In genomic region chr15:30992465-30992864, GRCh38 we compare ENCODE assay signal across 8 cellular contexts. TPM values are rescaled to one million over a fixed set of nuclear protein-coding genes. Genes with fewer than 3 reads are reported as not detected.
DNase-seq lines count a peak whose midpoint lies in the region; ATAC-seq and TF ChIP-seq lines count a peak whose summit lies in the region.

No MANE protein-coding gene starts in this region.

- peaks cover 0 to 7% (median 1%) of the 10 kb centered on the region in 8 donors for H3K9me3 Mint-ChIP-seq in CD4-positive, alpha-beta memory T cell
- no peaks in the 10 kb centered on the region for H3K9me3 Mint-ChIP-seq in dendritic cell treated with granulocyte-macrophage colony-stimulating factor and Interleukin-4, amounts not matched to agents 40 ng/mL and 50 ng/mL, for 4 days

- H3K4me2 ChIP-seq in Loucy (ENCODE audit: low read depth, low read length, poor library complexity, severe bottlenecking): peak overlapping the region; percentile 90
- no peak overlapping the region for H3K4me2 ChIP-seq in neural cell (ENCODE audit: low read length)

- ATAC-seq in HG02588 (IDR thresholded peaks at IDR 0.05; ENCODE audit: unreplicated experiment) (no peak), HG02610 (IDR thresholded peaks at IDR 0.05; ENCODE audit: unreplicated experiment) (no peak)

- TF ChIP-seq EP300 in neural cell (conservative IDR thresholded peaks at IDR 0.05; ENCODE audit: poor library complexity, severe bottlenecking): no peak

- TF ChIP-seq CTCF in Loucy (conservative IDR thresholded peaks at IDR 0.05; ENCODE audit: low read length) (no peak), neural cell (IDR thresholded peaks at IDR 0.05; ENCODE audit: poor library complexity, severe bottlenecking) (no peak)

- TF ChIP-seq RAD21 in neural cell (conservative IDR thresholded peaks at IDR 0.05): no peak

- H3K27me3 ChIP-seq in CD4-positive, alpha-beta memory T cell (ENCODE audit: insufficient read depth, low read length): no peaks in the 10 kb centered on the region
- H3K27me3 ChIP-seq in Loucy (ENCODE audit: insufficient read depth, low read length, poor library complexity, severe bottlenecking): no peaks in the 10 kb centered on the region
- H3K27me3 ChIP-seq in neural cell (ENCODE audit: insufficient read depth, low read depth, low read length): peaks cover 9% of the 10 kb centered on the region

- no peaks in the 10 kb centered on the region for H3K9me3 ChIP-seq in CD4-positive, alpha-beta memory T cell (ENCODE audit: control insufficient read depth in 1 of 2, low read length in 2 of 2)
- H3K9me3 ChIP-seq in Loucy (ENCODE audit: insufficient read depth, low read depth, low read length) (no peaks in the 10 kb centered on the region), neural cell (ENCODE audit: low read length) (no peaks in the 10 kb centered on the region)

- H4K20me1 ChIP-seq in Loucy (ENCODE audit: insufficient read depth, low read length, poor library complexity, severe bottlenecking) (peaks cover 16% of the 10 kb centered on the region), neural cell (ENCODE audit: insufficient read depth) (no peaks in the 10 kb centered on the region)

- H3K9ac ChIP-seq in Loucy (ENCODE audit: low read depth, low read length, poor library complexity, severe bottlenecking): peak overlapping the region; percentile 90
- H3K9ac ChIP-seq in neural cell (ENCODE audit: low read length): no peak overlapping the region

- H3K27ac Mint-ChIP-seq in CD4-positive, alpha-beta memory T cell: peak overlapping the region in 5 of 7 donors; percentile 62 to 86 (median 74)
- H3K27ac Mint-ChIP-seq in dendritic cell treated with granulocyte-macrophage colony-stimulating factor and Interleukin-4, amounts not matched to agents 40 ng/mL and 50 ng/mL, for 4 days: peak overlapping the region; percentile 99

- no peaks in the 10 kb centered on the region for H3K36me3 ChIP-seq in CD4-positive, alpha-beta memory T cell (ENCODE audit: insufficient read depth, low read length)
- no peaks in the 10 kb centered on the region for H3K36me3 ChIP-seq in Loucy (ENCODE audit: insufficient read depth, low read length)
- no peaks in the 10 kb centered on the region for H3K36me3 ChIP-seq in neural cell (ENCODE audit: insufficient read depth, low read length)

- H3K79me2 ChIP-seq in Loucy (ENCODE audit: insufficient read depth, low read length): peaks cover 36% of the 10 kb centered on the region
- H3K79me2 ChIP-seq in neural cell (replicated peaks; ENCODE audit: insufficient read depth, low read length): peaks cover 14% of the 10 kb centered on the region

- POLR2A ChIA-PET in CD4-positive, alpha-beta memory T cell (lab: Charles Lee; ENCODE audit: partially characterized antibody): interaction anchor here (0.7 to 1.9 kb wide), 3 partner anchors 10 to 368 kb away, joined by 3 to 7 read pairs (median 3); no protein-coding TSS in a partner anchor

- H3K9me2 ChIP-seq in Loucy (replicated peaks; ENCODE audit: low read depth, low read length): no peaks in the 10 kb centered on the region
- H3K9me2 ChIP-seq in neural cell (ENCODE audit: insufficient read depth, low read length): no peaks in the 10 kb centered on the region

- H3K27me3 Mint-ChIP-seq in CD4-positive, alpha-beta memory T cell: no peaks in the 10 kb centered on the region
- peaks cover 1% of the 10 kb centered on the region for H3K27me3 Mint-ChIP-seq in dendritic cell treated with granulocyte-macrophage colony-stimulating factor and Interleukin-4, amounts not matched to agents 40 ng/mL and 50 ng/mL, for 4 days

- peak overlapping the region; percentile 76 for H3K27ac ChIP-seq in CD4-positive, alpha-beta memory T cell (ENCODE audit: low read depth, low read length)
- H3K27ac ChIP-seq in neural cell (ENCODE audit: low read length): no peak overlapping the region

- no peak overlapping the region for H3K4me3 ChIP-seq in CD4-positive, alpha-beta memory T cell (ENCODE audit: low read length in 2 of 2)
- peak overlapping the region; percentile 86 for H3K4me3 ChIP-seq in Loucy (ENCODE audit: low read length, poor library complexity, severe bottlenecking)
- H3K4me3 ChIP-seq in neural cell (ENCODE audit: low read length): peak overlapping the region; percentile 84

- CTCF ChIA-PET in CD4-positive, alpha-beta memory T cell (lab: Charles Lee; ENCODE audit: partially characterized antibody): interaction anchor here (2.6 kb wide), 1 partner anchor 497 kb away, joined by 10 read pairs; no protein-coding TSS in a partner anchor

- no peaks in the 10 kb centered on the region for H3F3A ChIP-seq in Loucy (ENCODE audit: low read depth)
- no peaks in the 10 kb centered on the region for H3F3A ChIP-seq in neural cell (ENCODE audit: insufficient read depth, low read length, poor library complexity, severe bottlenecking)

- intact Hi-C loops in CD4-positive, alpha-beta memory T cell (cut with micrococcal nuclease): loop anchor here (5.0 to 10.0 kb wide), 5 partner anchors 132 to 880 kb away; partner anchors contain the start of genes KLF13 and OTUD7A
- intact Hi-C loops in dendritic cell treated with granulocyte-macrophage colony-stimulating factor and Interleukin-4, amounts not matched to agents 40 ng/mL and 50 ng/mL, for 4 days (cut with micrococcal nuclease): loop anchor here (5.0 kb wide), 2 partner anchors 35 to 90 kb away; no protein-coding TSS in a partner anchor

- H3K4me1 Mint-ChIP-seq in CD4-positive, alpha-beta memory T cell: peaks cover 17 to 25% (median 23%) of the 10 kb centered on the region in 4 donors
- H3K4me1 Mint-ChIP-seq in dendritic cell treated with granulocyte-macrophage colony-stimulating factor and Interleukin-4, amounts not matched to agents 40 ng/mL and 50 ng/mL, for 4 days (ENCODE audit: low read depth): peaks cover 20% of the 10 kb centered on the region

- H3K4me3 Mint-ChIP-seq in CD4-positive, alpha-beta memory T cell: peak overlapping the region; percentile 76 to 87 (median 80)
- H3K4me3 Mint-ChIP-seq in dendritic cell treated with granulocyte-macrophage colony-stimulating factor and Interleukin-4, amounts not matched to agents 40 ng/mL and 50 ng/mL, for 4 days: no peak overlapping the region

- H3K4me1 ChIP-seq in CD4-positive, alpha-beta memory T cell (ENCODE audit: insufficient read depth, low read length): peaks cover 30% of the 10 kb centered on the region
- peaks cover 53% of the 10 kb centered on the region for H3K4me1 ChIP-seq in Loucy (ENCODE audit: insufficient read depth, low read length, poor library complexity, severe bottlenecking)

- H2AFZ ChIP-seq in Loucy (ENCODE audit: low read length) (peak overlapping the region; percentile 89; the same call in 1 of the 2 replicates), neural cell (ENCODE audit: low read depth, low read length) (no peak overlapping the region)

- DNase-seq in CD4-positive, alpha-beta memory T cell: no peak
- DNase-seq in GOT3 (lab: John Stamatoyannopoulos, UW) (no peak), NOMO-1 treated with DMSO at 0.1 percent for 48 hours (lab: John Stamatoyannopoulos, UW; ENCODE audit: unreplicated experiment) (no peak)

- peaks cover 0 to 13% of the 10 kb centered on the region in 2 donors for H3K36me3 Mint-ChIP-seq in CD4-positive, alpha-beta memory T cell
- peaks cover 38% of the 10 kb centered on the region for H3K36me3 Mint-ChIP-seq in dendritic cell treated with granulocyte-macrophage colony-stimulating factor and Interleukin-4, amounts not matched to agents 40 ng/mL and 50 ng/mL, for 4 days (ENCODE audit: low read depth)

TF ChIP-seq in neural cell, 6 proteins besides CTCF, POLR2A, EP300 and RAD21:
- no peak for TF ChIP-seq POLR2AphosphoS5 (IDR thresholded peaks at IDR 0.05)
- no peak for TF ChIP-seq MXI1 (conservative IDR thresholded peaks at IDR 0.05; ENCODE audit: poor library complexity, severe bottlenecking)
- TF ChIP-seq TAF1 (IDR thresholded peaks at IDR 0.05; ENCODE audit: low read depth): no peak
- no peak for TF ChIP-seq EZH2 (IDR thresholded peaks at IDR 0.05; ENCODE audit: borderline replicate concordance, insufficient read depth, low read length, poor library complexity, severe bottlenecking)
- TF ChIP-seq, protein P1, sequence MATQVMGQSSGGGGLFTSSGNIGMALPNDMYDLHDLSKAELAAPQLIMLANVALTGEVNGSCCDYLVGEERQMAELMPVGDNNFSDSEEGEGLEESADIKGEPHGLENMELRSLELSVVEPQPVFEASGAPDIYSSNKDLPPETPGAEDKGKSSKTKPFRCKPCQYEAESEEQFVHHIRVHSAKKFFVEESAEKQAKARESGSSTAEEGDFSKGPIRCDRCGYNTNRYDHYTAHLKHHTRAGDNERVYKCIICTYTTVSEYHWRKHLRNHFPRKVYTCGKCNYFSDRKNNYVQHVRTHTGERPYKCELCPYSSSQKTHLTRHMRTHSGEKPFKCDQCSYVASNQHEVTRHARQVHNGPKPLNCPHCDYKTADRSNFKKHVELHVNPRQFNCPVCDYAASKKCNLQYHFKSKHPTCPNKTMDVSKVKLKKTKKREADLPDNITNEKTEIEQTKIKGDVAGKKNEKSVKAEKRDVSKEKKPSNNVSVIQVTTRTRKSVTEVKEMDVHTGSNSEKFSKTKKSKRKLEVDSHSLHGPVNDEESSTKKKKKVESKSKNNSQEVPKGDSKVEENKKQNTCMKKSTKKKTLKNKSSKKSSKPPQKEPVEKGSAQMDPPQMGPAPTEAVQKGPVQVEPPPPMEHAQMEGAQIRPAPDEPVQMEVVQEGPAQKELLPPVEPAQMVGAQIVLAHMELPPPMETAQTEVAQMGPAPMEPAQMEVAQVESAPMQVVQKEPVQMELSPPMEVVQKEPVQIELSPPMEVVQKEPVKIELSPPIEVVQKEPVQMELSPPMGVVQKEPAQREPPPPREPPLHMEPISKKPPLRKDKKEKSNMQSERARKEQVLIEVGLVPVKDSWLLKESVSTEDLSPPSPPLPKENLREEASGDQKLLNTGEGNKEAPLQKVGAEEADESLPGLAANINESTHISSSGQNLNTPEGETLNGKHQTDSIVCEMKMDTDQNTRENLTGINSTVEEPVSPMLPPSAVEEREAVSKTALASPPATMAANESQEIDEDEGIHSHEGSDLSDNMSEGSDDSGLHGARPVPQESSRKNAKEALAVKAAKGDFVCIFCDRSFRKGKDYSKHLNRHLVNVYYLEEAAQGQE (IDR thresholded peaks at IDR 0.05; ENCODE audit: borderline replicate concordance): no peak
- no peak for TF ChIP-seq SMC3 (conservative IDR thresholded peaks at IDR 0.05; ENCODE audit: poor library complexity)
TF ChIP-seq in neural cell: peak in this region for 0.

RNA-seq across cellular contexts. Expression of gene MTMR10, which starts 1.0 kb away (rescaled TPM):
- total RNA-seq in CD4-positive, alpha-beta memory T cell: 10 to 100 TPM; 29.6 to 31.8 TPM
- 1 to 10 TPM; 2.7 to 8.4 TPM for polyA plus RNA-seq in CD4-positive, alpha-beta memory T cell
- 1.8 and 2.3 TPM in 2 replicates for polyA plus RNA-seq in neural cell
- 3.4 and 5.4 TPM in 2 replicates for polyA minus RNA-seq in neural cell

Comparison
In these comparisons a context has a peak if more than half of its experiments do, and no peak if none do; other contexts are left out.
1. H3K4me3 ChIP-seq: peak in Loucy (single experiment) and neural cell (single experiment); none in CD4-positive, alpha-beta memory T cell (0 of 2).